ENCODE assay signal across 7 cellular contexts in genomic region chr7:101285171-101285570, GRCh38.
"Had no signal": no experiment of that assay in that cellular context is flagged by ENCODE, and none has a peak within 500 bp of the region (broad histone marks: within the 10 kb centered on the region; RNA-seq: fewer than 3 reads in every experiment).

No MANE protein-coding gene starts in this region.

- H3K4me2 ChIP-seq: GM23338, KMS-11 had no signal

- H3K9me3 ChIP-seq: HAP-1 had no signal

- H3K4me1 ChIP-seq: HAP-1 had no signal

- H3K27ac ChIP-seq: KMS-11 had no signal

- DNase-seq: H7, KBM-7 had no signal

- H2AFZ ChIP-seq: GM23338 had no signal

- FAIRE-seq: HTR-8/SVneo had no signal

- H3K9ac ChIP-seq: KMS-11 had no signal

- ATAC-seq: GM23338, HCT116 had no signal

- H3K4me3 ChIP-seq: GM23338, HAP-1 had no signal

- H3K36me3 ChIP-seq: HAP-1 had no signal
